In genomic region chr7:157984138-157984913, GRCh38 we compare ENCODE assay signal across 32 cellular contexts.
"Had no signal": no experiment of that assay in that cellular context is flagged by ENCODE, and none has a peak within 500 bp of the region (broad histone marks: within the 10 kb centered on the region; RNA-seq: fewer than 3 reads in every experiment).

No MANE protein-coding gene starts in this region.

- DNase-seq: activated CD4-positive, alpha-beta T cell treated with anti-CD3 and anti-CD28 coated beads for 48 hours; activated CD4-positive, alpha-beta T cell treated with anti-CD3 and anti-CD28 coated beads, Interleukin-2, amount 50 U/mL, for 48 hours; activated CD8-positive, alpha-beta memory T cell treated with anti-CD3 and anti-CD28 coated beads, Interleukin-2, amount 50 U/mL, for 48 hours; activated naive CD4-positive, alpha-beta T cell; activated naive CD8-positive, alpha-beta T cell treated with anti-CD3 and anti-CD28 coated beads for 36 hours; activated T-cell treated with anti-CD3 and anti-CD28 coated beads, Interleukin-2, amount 50 U/mL, for 24 hours; adrenal gland; effector memory CD4-positive, alpha-beta T cell; gastrocnemius medialis; glutamatergic neuron; islet precursor cell; left cardiac atrium; naive B cell; nephron progenitor cell; nucleus accumbens; stimulated activated CD4-positive, alpha-beta T cell treated with anti-CD3 and anti-CD28 coated beads, Interleukin-2, amount 100 ng/mL, for 48 hours; stimulated activated naive CD4-positive, alpha-beta T cell treated with Interleukin-2 at 50 U/mL for 16 hours; T-helper 17 cell; T1000; uterus; WERI-Rb-1 had no signal

- H3K4me1 ChIP-seq: adrenal gland, ascending aorta, gastrocnemius medialis, parathyroid adenoma, right atrium auricular region, uterus had no signal

- H3K27me3 ChIP-seq: adrenal gland, ascending aorta, cardiac muscle cell, gastrocnemius medialis, hepatocyte, right atrium auricular region, uterus had no signal

- H3K9me3 ChIP-seq: adrenal gland, ascending aorta, gastrocnemius medialis, right atrium auricular region, thoracic aorta, uterus had no signal

- H3K4me3 Mint-ChIP-seq: activated naive CD8-positive, alpha-beta T cell treated with anti-CD3 and anti-CD28 coated beads for 36 hours; activated T-cell treated with anti-CD3 and anti-CD28 coated beads, Interleukin-2, amount 50 U/mL, for 24 hours; brain; mesothelial cell of epicardium; naive B cell; nephron progenitor cell; T-helper 17 cell had no signal

- H3K4me3 ChIP-seq: adrenal gland, ascending aorta, cardiac muscle cell, coronary artery, dorsolateral prefrontal cortex, gastrocnemius medialis, hepatocyte, right atrium auricular region, thoracic aorta, uterus had no signal

- H3K9me3 Mint-ChIP-seq: activated naive CD8-positive, alpha-beta T cell treated with anti-CD3 and anti-CD28 coated beads for 36 hours; activated T-cell treated with anti-CD3 and anti-CD28 coated beads, Interleukin-2, amount 50 U/mL, for 24 hours; mesothelial cell of epicardium; nephron progenitor cell had no signal

- H3K27ac ChIP-seq: adrenal gland, ascending aorta, cardiac muscle cell, coronary artery, dorsolateral prefrontal cortex, gastrocnemius medialis, hepatocyte, parathyroid adenoma, right atrium auricular region, thoracic aorta, uterus, WERI-Rb-1 had no signal

- H3K4me1 Mint-ChIP-seq: activated naive CD8-positive, alpha-beta T cell treated with anti-CD3 and anti-CD28 coated beads for 36 hours; mesothelial cell of epicardium; T-helper 17 cell had no signal

- ATAC-seq: activated CD4-positive, CD25-positive, alpha-beta regulatory T cell treated with anti-CD3 and anti-CD28 coated beads, Interleukin-2, amount 50 U/mL, for 24 hours; gastrocnemius medialis; left cardiac atrium; T-helper 17 cell had no signal

- H3K27me3 Mint-ChIP-seq: activated naive CD8-positive, alpha-beta T cell treated with anti-CD3 and anti-CD28 coated beads for 36 hours; activated T-cell treated with anti-CD3 and anti-CD28 coated beads, Interleukin-2, amount 50 U/mL, for 24 hours; naive B cell had no signal

- H3K27ac Mint-ChIP-seq: activated naive CD8-positive, alpha-beta T cell treated with anti-CD3 and anti-CD28 coated beads for 36 hours; activated T-cell treated with anti-CD3 and anti-CD28 coated beads, Interleukin-2, amount 50 U/mL, for 24 hours; mesothelial cell of epicardium; naive B cell; T-helper 17 cell had no signal

- H3K36me3 Mint-ChIP-seq: activated naive CD8-positive, alpha-beta T cell treated with anti-CD3 and anti-CD28 coated beads for 36 hours; brain; mesothelial cell of epicardium had no signal

- H3K36me3 ChIP-seq: adrenal gland, ascending aorta, cardiac muscle cell, gastrocnemius medialis, right atrium auricular region, thoracic aorta, uterus, WERI-Rb-1 had no signal
